Comparison of ENCODE assay signal across 8 cellular contexts in the genomic region with DNA sequence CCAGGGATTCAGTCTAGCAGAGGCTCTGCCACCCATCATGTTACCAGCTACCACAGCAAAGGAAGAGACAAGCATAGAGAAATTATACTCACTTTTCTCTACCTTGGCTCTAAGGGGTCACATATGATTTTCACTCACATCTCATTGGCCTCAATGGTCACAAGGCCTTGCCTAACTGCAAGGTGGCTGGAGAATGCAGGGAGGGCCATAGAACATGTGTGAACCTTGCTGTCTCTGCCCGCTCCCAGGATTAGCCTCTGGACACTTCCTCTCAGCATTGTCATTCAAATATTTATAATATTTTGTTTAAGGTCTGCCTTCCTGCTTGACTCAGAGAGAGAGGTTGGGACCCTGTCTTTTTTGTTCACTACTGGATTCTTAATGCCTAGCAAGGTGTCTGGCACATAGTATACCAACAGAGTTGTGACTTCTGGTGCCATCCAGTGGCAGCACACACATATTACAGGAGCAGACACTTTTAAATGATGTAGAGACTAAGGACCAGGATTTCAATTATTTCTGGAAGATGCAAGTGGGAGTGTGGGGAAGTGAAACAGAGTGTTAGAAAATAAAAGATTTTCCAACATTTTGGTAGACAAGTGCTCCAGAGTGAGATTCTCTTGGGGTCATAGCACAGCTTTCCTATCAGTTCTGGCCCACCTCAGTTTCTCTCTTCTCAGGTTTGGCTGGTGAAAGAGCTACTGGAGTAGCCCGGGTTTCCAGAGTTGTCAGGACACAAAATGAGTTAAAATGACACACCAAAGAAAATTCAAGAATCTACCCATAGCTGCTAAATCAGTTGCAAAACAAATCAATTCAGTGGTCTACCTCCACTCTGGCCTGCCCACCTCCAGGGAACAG.
DNase-seq lines count a peak whose midpoint lies in the region; ATAC-seq and TF ChIP-seq lines count a peak whose summit lies in the region.

No MANE protein-coding gene starts in this region.

- H3K36me3 ChIP-seq in thyroid gland = no peaks in the 10 kb centered on the region

- no peak overlapping the region for H3K4me3 Mint-ChIP-seq in nephron progenitor cell

- H3K27me3 ChIP-seq in thyroid gland = no peaks in the 10 kb centered on the region

- H3K36me3 Mint-ChIP-seq in nephron progenitor cell (ENCODE audit: low read depth) = no peaks in the 10 kb centered on the region

- TF ChIP-seq CTCF in epithelial cell of proximal tubule (conservative IDR thresholded peaks at IDR 0.05; ENCODE audit: low read depth, low read length) (peak; percentile 85), nephron progenitor cell (IDR thresholded peaks at IDR 0.05) (peak; percentile 83), thyroid gland (IDR thresholded peaks at IDR 0.05) (peak in 5 of 6 experiments; percentile 25 to 72 (median 58))

- intact Hi-C loops in thyroid gland (cut with DNase I) = no loop called here

- ATAC-seq in GM18505 (IDR thresholded peaks at IDR 0.05; ENCODE audit: unreplicated experiment) (peak; percentile 78), HG02973 (IDR thresholded peaks at IDR 0.05; ENCODE audit: unreplicated experiment) (peak; percentile 69)

- no peaks in the 10 kb centered on the region for H3K9me3 ChIP-seq in thyroid gland

- H3K4me3 ChIP-seq in epithelial cell of proximal tubule (ENCODE audit: low read depth, low read length) = no peak overlapping the region
- H3K4me3 ChIP-seq in thyroid gland (replicated peaks in 1 of 3) = no peak overlapping the region

- H3K27ac ChIP-seq in thyroid gland = no peak overlapping the region

- TF ChIP-seq POLR2A in GM18505 (IDR thresholded peaks at IDR 0.05; ENCODE audit: borderline replicate concordance, extremely low read depth, insufficient read depth, insufficient read length) (no peak), thyroid gland (IDR thresholded peaks at IDR 0.05) (no peak)

- no peaks in the 10 kb centered on the region for H3K4me1 ChIP-seq in thyroid gland

- 78 to 86% methylated on average over 2 of the region's 2 CpGs for WGBS in thyroid gland, 2 donors

- peaks cover 12% of the 10 kb centered on the region for H3K4me1 Mint-ChIP-seq in nephron progenitor cell

- DNase-seq in AG08395 (ENCODE audit: low spot score) (peak; percentile 67), NCI-H748 (lab: John Stamatoyannopoulos, UW; ENCODE audit: unreplicated experiment) (peak; percentile 25), epithelial cell of proximal tubule (ENCODE audit: low read depth) (no peak), nephron progenitor cell (peak; percentile 58), thyroid gland (peak; percentile 48 to 49)
- DNase-seq in activated CD8-positive, alpha-beta memory T cell treated with anti-CD3 and anti-CD28 coated beads for 4 hours (ENCODE audit: low read depth in 2 of 2) = peak; percentile 48 to 52

- no peaks in the 10 kb centered on the region for H3K9me3 Mint-ChIP-seq in nephron progenitor cell

- H3K27ac Mint-ChIP-seq in nephron progenitor cell = no peak overlapping the region

- H3K27me3 Mint-ChIP-seq in nephron progenitor cell (ENCODE audit: low read depth, poor library complexity) = peaks cover 7% of the 10 kb centered on the region
